9 cellular contexts compared by ENCODE assay signal in the genomic region with DNA sequence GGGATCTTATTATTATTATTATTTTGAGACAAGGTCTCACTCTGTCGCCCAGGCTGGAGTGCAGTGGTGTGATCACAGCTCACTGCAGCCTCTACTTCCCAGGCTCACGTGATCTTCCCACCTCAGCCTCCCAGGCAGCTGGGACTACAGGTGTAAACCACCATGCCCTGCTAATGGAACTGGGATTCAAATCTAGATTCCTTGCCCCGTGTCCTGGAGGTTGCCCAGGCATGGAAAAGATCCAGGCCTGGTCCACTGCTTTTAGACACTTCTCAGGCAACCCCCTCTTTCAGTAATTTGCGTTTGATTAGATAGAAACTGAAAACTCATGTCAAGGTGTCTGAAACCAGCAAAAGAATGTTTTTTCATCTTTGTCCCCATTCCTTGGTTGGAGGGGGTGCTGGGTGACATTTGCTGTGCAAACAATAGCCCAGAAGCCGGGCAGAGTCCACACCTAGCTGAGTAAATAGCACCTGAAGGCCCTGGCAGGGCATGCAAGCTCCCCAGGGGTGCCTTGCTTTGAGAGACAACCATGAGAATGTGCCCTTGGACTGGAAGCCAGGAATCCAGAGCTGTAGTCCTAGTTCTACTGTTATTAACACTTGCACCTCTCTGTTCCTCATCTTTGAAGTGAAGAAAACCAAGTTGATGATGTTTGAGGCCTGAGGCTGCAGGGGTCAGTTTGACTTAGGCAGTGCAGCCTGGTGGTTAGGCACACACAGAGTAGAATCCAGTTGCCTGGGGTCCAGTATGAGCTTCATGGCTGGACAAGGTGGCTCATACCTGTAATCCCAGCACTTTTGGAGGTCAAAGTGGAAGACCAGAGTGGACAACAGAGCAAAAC. TPM values are rescaled to one million over a fixed set of nuclear protein-coding genes. Genes with fewer than 3 reads are reported as not detected.
DNase-seq lines count a peak whose midpoint lies in the region; ATAC-seq and TF ChIP-seq lines count a peak whose summit lies in the region.
"Had no signal": no experiment of that assay in that cellular context is flagged by ENCODE, and none has a peak within 500 bp of the region (broad histone marks: within the 10 kb centered on the region; RNA-seq: fewer than 3 reads in every experiment).

No MANE protein-coding gene starts in this region.

- peak overlapping the region in 8 of 10 donors; percentile 44 to 92 (median 82) for H3K27ac Mint-ChIP-seq in naive thymus-derived CD8-positive, alpha-beta T cell
- no peak overlapping the region for H3K27ac Mint-ChIP-seq in HFFc6

- intact Hi-C loops in PC-9 (cut with micrococcal nuclease; ENCODE audit: unreplicated experiment) (loop anchor here (2.0 kb wide), 1 partner anchor 19 kb away; the partner anchor contains the start of gene XBP1), testis (cut with DNase I; ENCODE audit: low total_unique reads) (no loop called here)

- no peaks in the 10 kb centered on the region for H3K9me2 ChIP-seq in PC-9 (ENCODE audit: insufficient read depth)

- H3K36me3 Mint-ChIP-seq in naive thymus-derived CD8-positive, alpha-beta T cell = peaks cover 6 to 11% (median 7%) of the 10 kb centered on the region in 3 donors
- no peaks in the 10 kb centered on the region for H3K36me3 Mint-ChIP-seq in HFFc6 (ENCODE audit: low read depth)

- BruUV-seq in PC-9 (replicated peaks; lab: Mats Ljungman, UMichigan) = no TSS peak

- DNase-seq in COR-L47 (lab: John Stamatoyannopoulos, UW) (peak; percentile 25), PC-9 (peak; percentile 26 to 87), testis (no peak), NOMO-1 (lab: John Stamatoyannopoulos, UW; ENCODE audit: unreplicated experiment in 2 of 2) (no peak), HFFc6 (no peak), OCI-M2 (lab: John Stamatoyannopoulos, UW; ENCODE audit: unreplicated experiment) (no peak)
- DNase-seq in naive thymus-derived CD8-positive, alpha-beta T cell = no peak
- DNase-seq: nephron progenitor cell had no signal

- peak overlapping the region; percentile 6; the same call in 1 of the 2 replicates for H3K4me3 ChIP-seq in PC-9
- H3K4me3 ChIP-seq in testis = no peak overlapping the region

- TF ChIP-seq POLR2A in testis (IDR thresholded peaks at IDR 0.05) = no peak

- H3K9me3 ChIP-seq in PC-9 (ENCODE audit: insufficient read depth, low read depth) (no peaks in the 10 kb centered on the region), testis (no peaks in the 10 kb centered on the region)

- WGBS in testis, 2 donors = 70 to 84% methylated on average over 5 of the region's 5 CpGs

- H3K4me3 Mint-ChIP-seq in naive thymus-derived CD8-positive, alpha-beta T cell = peak overlapping the region in 2 of 10 donors; percentile 13 to 57
- H3K4me3 Mint-ChIP-seq in HFFc6 = no peak overlapping the region
- H3K4me3 Mint-ChIP-seq: nephron progenitor cell had no signal

- no peak overlapping the region for H2AFZ ChIP-seq in PC-9

- no peaks in the 10 kb centered on the region for H3K9me3 Mint-ChIP-seq in naive thymus-derived CD8-positive, alpha-beta T cell
- H3K9me3 Mint-ChIP-seq in HFFc6 = no peaks in the 10 kb centered on the region
- H3K9me3 Mint-ChIP-seq: nephron progenitor cell had no signal

- CTCF ChIA-PET in PC-9 (lab: Charles Lee) = no interaction called here

- H3K27ac ChIP-seq in PC-9 = peak overlapping the region; percentile 93
- H3K27ac ChIP-seq in testis = peak overlapping the region in 1 of 2 donors; percentile 51

- H3K4me2 ChIP-seq in PC-9 = peak overlapping the region; percentile 72

- H3K36me3 ChIP-seq in PC-9 (ENCODE audit: low read depth) (no peaks in the 10 kb centered on the region), testis (ENCODE audit: low read depth, missing control alignments) (no peaks in the 10 kb centered on the region)

- no peaks in the 10 kb centered on the region for H3K79me2 ChIP-seq in PC-9 (ENCODE audit: low read depth)

- no peaks in the 10 kb centered on the region for H4K20me1 ChIP-seq in PC-9 (ENCODE audit: insufficient read depth)

- H3K27me3 Mint-ChIP-seq in naive thymus-derived CD8-positive, alpha-beta T cell = no peaks in the 10 kb centered on the region
- H3K27me3 Mint-ChIP-seq in HFFc6 (ENCODE audit: insufficient read depth) = no peaks in the 10 kb centered on the region

- peaks cover 31 to 80% (median 72%) of the 10 kb centered on the region in 4 donors for H3K4me1 Mint-ChIP-seq in naive thymus-derived CD8-positive, alpha-beta T cell
- H3K4me1 Mint-ChIP-seq in HFFc6 (ENCODE audit: low read depth) = no peaks in the 10 kb centered on the region

- H3K4me1 ChIP-seq in PC-9 (replicated peaks; ENCODE audit: insufficient read depth) (peaks cover 54% of the 10 kb centered on the region), testis (peaks cover 8% of the 10 kb centered on the region)

- POLR2A ChIA-PET in PC-9 (lab: Charles Lee; ENCODE audit: unreplicated experiment) = interaction anchor here (1.8 kb wide), 1 partner anchor 19 kb away, joined by 20 read pairs; the partner anchor contains the start of gene XBP1
- POLR2A ChIA-PET in naive thymus-derived CD8-positive, alpha-beta T cell (lab: Charles Lee) = interaction anchor here (0.7 to 2.5 kb wide), 5 partner anchors 8 to 47 kb away, joined by 3 to 11 read pairs (median 3); partner anchors contain the start of genes CCDC117 and XBP1

- no peaks in the 10 kb centered on the region for H3K27me3 ChIP-seq in PC-9 (ENCODE audit: insufficient read depth, low read depth)
- H3K27me3 ChIP-seq in testis = no peaks in the 10 kb centered on the region

- peaks cover 38% of the 10 kb centered on the region for H3F3A ChIP-seq in PC-9 (ENCODE audit: insufficient read depth, low read depth)

- no peak for TF ChIP-seq CTCF in PC-9 (conservative IDR thresholded peaks at IDR 0.05)
- TF ChIP-seq CTCF in testis (IDR thresholded peaks at IDR 0.05) = no peak
- TF ChIP-seq CTCF in HFFc6 (IDR thresholded peaks at IDR 0.05) = no peak

- peak; percentile 64 for ATAC-seq in GM19351 (IDR thresholded peaks at IDR 0.05; ENCODE audit: unreplicated experiment)
- no peak for ATAC-seq in naive thymus-derived CD8-positive, alpha-beta T cell

RNA-seq across cellular contexts. Expression of gene XBP1, which starts 19.1 kb away (rescaled TPM):
- 35.2 and 47.7 TPM in 2 replicates for total RNA-seq in PC-9 (2021)
- total RNA-seq in naive thymus-derived CD8-positive, alpha-beta T cell = 10 to 100 TPM; 55.1 to 56.0 TPM
- polyA plus RNA-seq in naive thymus-derived CD8-positive, alpha-beta T cell = 100 to 1,000 TPM; 150 to 238 (median 176) TPM
- 10 to 100 TPM; 48.2 to 63.3 TPM for total RNA-seq in testis
- polyA plus RNA-seq in testis (ENCODE audit: insufficient read depth, low read depth, low replicate concordance) = 52.5 TPM
- total RNA-seq in HFFc6 (2021; fragmentation: NEBNext Ultra II Directional; extraction: Animal tissue kit (Norgen Biotek cat#: 25700)) = 100 to 1,000 TPM; 106 to 115 (median 111) TPM

RNA-seq across cellular contexts. Expression of gene CCDC117, which starts 47.0 kb away (rescaled TPM):
- 11.4 and 12.3 TPM in 2 replicates for total RNA-seq in PC-9 (2021)
- 10 to 100 TPM; 16.6 to 17.6 TPM for total RNA-seq in naive thymus-derived CD8-positive, alpha-beta T cell
- 10 to 100 TPM in 1 of 3 donors, 1 to 10 TPM in 2; 7.2 to 11.1 (median 7.7) TPM for polyA plus RNA-seq in naive thymus-derived CD8-positive, alpha-beta T cell
- total RNA-seq in testis = 10 to 100 TPM; 68.6 to 76.1 TPM
- 83.0 TPM for polyA plus RNA-seq in testis (ENCODE audit: insufficient read depth, low read depth, low replicate concordance)
- total RNA-seq in HFFc6 (2021; fragmentation: NEBNext Ultra II Directional; extraction: Animal tissue kit (Norgen Biotek cat#: 25700)) = 10 to 100 TPM; 13.2 to 17.4 (median 14.8) TPM

Comparison
In these comparisons a context has a peak if more than half of its experiments do, and no peak if none do; other contexts are left out.
1. DNase-seq: peak in COR-L47 (single experiment) and PC-9 (2 of 2); none in naive thymus-derived CD8-positive, alpha-beta T cell (0 of 10), testis (single experiment), NOMO-1 (0 of 2), HFFc6 (single experiment) and OCI-M2 (single experiment).